Comparison of ENCODE assay signal across 8 cellular contexts in genomic region chr17:81386141-81386645, GRCh38. TPM values are rescaled to one million over a fixed set of nuclear protein-coding genes. Genes with fewer than 3 reads are reported as not detected.
A peak's percentile ranks its signal among the peaks of the same experiment; 100 is the strongest.
DNase-seq lines count a peak whose midpoint lies in the region; ATAC-seq and TF ChIP-seq lines count a peak whose summit lies in the region.

No MANE protein-coding gene starts in this region.

- H3K9me3 Mint-ChIP-seq in activated CD8-positive, alpha-beta memory T cell treated with anti-CD3 and anti-CD28 coated beads, Interleukin-2, amount 10 ng/mL, durations not matched to agents 7 days and 5 days (ENCODE audit: low read depth), result no peaks in the 10 kb centered on the region

- CTCF ChIA-PET in BJ (lab: Yijun Ruan, JAX), result interaction anchor here (1.2 kb wide), 1 partner anchor 40 kb away, joined by 3 read pairs; no protein-coding TSS in a partner anchor
- CTCF ChIA-PET in activated CD8-positive, alpha-beta memory T cell treated with anti-CD3 and anti-CD28 coated beads, Interleukin-2, amount 10 ng/mL, durations not matched to agents 7 days and 5 days (lab: Charles Lee), result interaction anchor here (1.0 kb wide), 1 partner anchor 11 kb away, joined by 3 read pairs; no protein-coding TSS in a partner anchor

- peak overlapping the region; percentile 68 for H3K4me2 ChIP-seq in parathyroid adenoma (ENCODE audit: low read length)

- H3K4me3 Mint-ChIP-seq in activated CD8-positive, alpha-beta memory T cell treated with anti-CD3 and anti-CD28 coated beads, Interleukin-2, amount 10 ng/mL, durations not matched to agents 7 days and 5 days, result no peak overlapping the region

- no peak overlapping the region for H3K9ac ChIP-seq in parathyroid adenoma

- H3K4me3 ChIP-seq in BJ (ENCODE audit: low read depth, low read length) (peak overlapping the region; percentile 58), SJCRH30 (peak overlapping the region; percentile 63), esophagus (ENCODE audit: low read depth in 1 of 2, low read length in 2 of 2) (peak overlapping the region; percentile 64 to 78), parathyroid adenoma (ENCODE audit: low read depth, low read length) (peak overlapping the region; percentile 61)

- no peak for TF ChIP-seq CTCF in BJ (IDR thresholded peaks at IDR 0.05; ENCODE audit: insufficient read depth, low read depth, low read length)
- TF ChIP-seq CTCF in parathyroid adenoma (IDR thresholded peaks at IDR 0.05), result no peak

- WGBS in esophagus, 2 donors, result 30 to 41% methylated on average over 15 of the region's 15 CpGs

- no peaks in the 10 kb centered on the region for H3K27me3 ChIP-seq in BJ (ENCODE audit: control insufficient read depth, insufficient read depth, low read length)
- H3K27me3 ChIP-seq in SJCRH30, result no peaks in the 10 kb centered on the region
- no peaks in the 10 kb centered on the region for H3K27me3 ChIP-seq in esophagus (ENCODE audit: control insufficient read depth in 1 of 2, insufficient read depth in 2 of 2, low read length in 2 of 2)
- no peaks in the 10 kb centered on the region for H3K27me3 ChIP-seq in parathyroid adenoma (ENCODE audit: control insufficient read depth, insufficient read depth, low read length)

- no peak overlapping the region for H3K27ac Mint-ChIP-seq in activated CD8-positive, alpha-beta memory T cell treated with anti-CD3 and anti-CD28 coated beads, Interleukin-2, amount 10 ng/mL, durations not matched to agents 7 days and 5 days

- no peak for ATAC-seq in activated CD8-positive, alpha-beta memory T cell treated with anti-CD3 and anti-CD28 coated beads, Interleukin-2, amount 10 ng/mL, durations not matched to agents 7 days and 5 days

- peaks cover 48% of the 10 kb centered on the region for H3K4me1 ChIP-seq in SJCRH30
- peaks cover 2 to 20% of the 10 kb centered on the region in 2 donors for H3K4me1 ChIP-seq in esophagus (ENCODE audit: control insufficient read depth in 2 of 2, insufficient read depth in 2 of 2, low read length in 1 of 2)
- peaks cover 8% of the 10 kb centered on the region for H3K4me1 ChIP-seq in parathyroid adenoma

- peak overlapping the region; percentile 90 for H3K27ac ChIP-seq in SJCRH30
- H3K27ac ChIP-seq in esophagus (ENCODE audit: low read depth in 2 of 2, low read length in 1 of 2), result peak overlapping the region; percentile 93 to 95
- no peak overlapping the region for H3K27ac ChIP-seq in parathyroid adenoma

- H3K9me3 ChIP-seq in SJCRH30 (replicated peaks) (no peaks in the 10 kb centered on the region), esophagus (ENCODE audit: control insufficient read depth in 2 of 2, insufficient read depth in 1 of 2, low read depth in 1 of 2, low read length in 1 of 2) (no peaks in the 10 kb centered on the region), parathyroid adenoma (ENCODE audit: control insufficient read depth, low read length) (no peaks in the 10 kb centered on the region)

- no peaks in the 10 kb centered on the region for H3K4me1 Mint-ChIP-seq in activated CD8-positive, alpha-beta memory T cell treated with anti-CD3 and anti-CD28 coated beads, Interleukin-2, amount 10 ng/mL, durations not matched to agents 7 days and 5 days

- POLR2A ChIA-PET in BJ (lab: Charles Lee), result no interaction called here

- H2AFZ ChIP-seq in parathyroid adenoma, result peak overlapping the region; percentile 96

- DNase-seq in BJ (ENCODE audit: low read depth), result no peak
- peak; percentile 77 to 80 for DNase-seq in SJCRH30
- no peak for DNase-seq in activated CD8-positive, alpha-beta memory T cell treated with anti-CD3 and anti-CD28 coated beads, Interleukin-2, amount 10 ng/mL, durations not matched to agents 7 days and 5 days
- DNase-seq in DMS153 (lab: John Stamatoyannopoulos, UW), result no peak
- DNase-seq in AG20443 (ENCODE audit: low spot score), result no peak
- no peak for DNase-seq in NCI-H1694 (lab: John Stamatoyannopoulos, UW)

- H3K27me3 Mint-ChIP-seq in activated CD8-positive, alpha-beta memory T cell treated with anti-CD3 and anti-CD28 coated beads, Interleukin-2, amount 10 ng/mL, durations not matched to agents 7 days and 5 days, result peaks cover 49% of the 10 kb centered on the region

- no peaks in the 10 kb centered on the region for H3K36me3 Mint-ChIP-seq in activated CD8-positive, alpha-beta memory T cell treated with anti-CD3 and anti-CD28 coated beads, Interleukin-2, amount 10 ng/mL, durations not matched to agents 7 days and 5 days

- H3K36me3 ChIP-seq in BJ (ENCODE audit: control insufficient read depth, insufficient read depth, low read length), result peaks cover under 1% of the 10 kb centered on the region; the same call in 1 of the 2 replicates
- no peaks in the 10 kb centered on the region for H3K36me3 ChIP-seq in SJCRH30
- H3K36me3 ChIP-seq in esophagus (ENCODE audit: control insufficient read depth in 2 of 2, insufficient read depth in 2 of 2, low read length in 1 of 2), result no peaks in the 10 kb centered on the region
- H3K36me3 ChIP-seq in parathyroid adenoma (ENCODE audit: control insufficient read depth, insufficient read depth, low read length), result no peaks in the 10 kb centered on the region

- no peaks in the 10 kb centered on the region for H3K79me2 ChIP-seq in parathyroid adenoma

RNA-seq across cellular contexts. Expression of gene BAHCC1, which starts 9.1 kb away (rescaled TPM):
- polyA plus RNA-seq in BJ (2011; rRNA removed), result 2.3 and 3.1 TPM in 2 replicates
- polyA minus RNA-seq in BJ (2011; rRNA and poly(A)+ RNA removed), result 2.9 and 3.4 TPM in 2 replicates
- total RNA-seq in SJCRH30 (2014; rRNA removed; shearing (Covaris generic)), result 17.4 and 20.0 TPM in 2 replicates
- polyA plus RNA-seq in esophagus, result 1 to 10 TPM; 3.0 to 9.1 TPM
- total RNA-seq in activated CD8-positive, alpha-beta memory T cell treated with anti-CD3 and anti-CD28 coated beads, Interleukin-2, amount 10 ng/mL, durations not matched to agents 7 days and 5 days, result under 1 TPM; 0.23 to 0.64 TPM

Comparison
In these comparisons a context has a peak if more than half of its experiments do, and no peak if none do; other contexts are left out.
1. DNase-seq: peak in SJCRH30 (2 of 2); none in BJ (single experiment), activated CD8-positive, alpha-beta memory T cell treated with anti-CD3 and anti-CD28 coated beads, Interleukin-2, amount 10 ng/mL, durations not matched to agents 7 days and 5 days (single experiment), DMS153 (single experiment), AG20443 (single experiment) and NCI-H1694 (single experiment).
2. RNA of gene BAHCC1, which starts 9.1 kb away (total RNA-seq): 17.4 to 20.0 TPM in SJCRH30; 0.23 to 0.64 TPM in activated CD8-positive, alpha-beta memory T cell treated with anti-CD3 and anti-CD28 coated beads, Interleukin-2, amount 10 ng/mL, durations not matched to agents 7 days and 5 days; every median in the first group is over 10 times any median in the second.
3. Peak in every context shown above with its lines, with median percentiles within 50 percentile points of each other: H3K4me3 ChIP-seq.